9 cellular contexts compared by ENCODE assay signal in genomic region chr11:66970808-66971442, GRCh38. TPM values are rescaled to one million over a fixed set of nuclear protein-coding genes. Genes with fewer than 3 reads are reported as not detected.
DNase-seq lines count a peak whose midpoint lies in the region; ATAC-seq and TF ChIP-seq lines count a peak whose summit lies in the region.
"Had no signal": no experiment of that assay in that cellular context is flagged by ENCODE, and none has a peak within 500 bp of the region (broad histone marks: within the 10 kb centered on the region; RNA-seq: fewer than 3 reads in every experiment).

No MANE protein-coding gene starts in this region.

- H3K27me3 ChIP-seq in foreskin keratinocyte (no peaks in the 10 kb centered on the region), skeletal muscle satellite cell (ENCODE audit: control insufficient read depth, insufficient read depth, low read length) (no peaks in the 10 kb centered on the region)
- H3K27me3 ChIP-seq: SJCRH30 had no signal

- peak; percentile 98 for DNase-seq in HT1080 (ENCODE audit: low read depth)
- DNase-seq in T-helper 17 cell, result no peak
- DNase-seq in foreskin keratinocyte, result peak; percentile 96 to 98
- no peak for DNase-seq in effector CD4-positive, alpha-beta T cell
- DNase-seq: naive B cell had no signal

- peak overlapping the region; percentile 63 for H3K4me2 ChIP-seq in skeletal muscle satellite cell (ENCODE audit: low read length)

- peak overlapping the region; percentile 87 for H3K27ac ChIP-seq in foreskin keratinocyte
- H3K27ac ChIP-seq: SJCRH30 had no signal

- H3K9ac ChIP-seq in skeletal muscle satellite cell (ENCODE audit: low read depth, low read length), result peak overlapping the region; percentile 77

- ATAC-seq in T-helper 17 cell (peak; percentile 18), foreskin keratinocyte (peak; percentile 88), GM19455 (IDR thresholded peaks at IDR 0.05; ENCODE audit: unreplicated experiment) (no peak), GM19324 (IDR thresholded peaks at IDR 0.05; ENCODE audit: low FRiP score, unreplicated experiment) (no peak)

- peaks cover 5% of the 10 kb centered on the region for H3K4me1 Mint-ChIP-seq in T-helper 17 cell

- no peaks in the 10 kb centered on the region for H3K36me3 ChIP-seq in skeletal muscle satellite cell (ENCODE audit: insufficient read depth, low read length)
- H3K36me3 ChIP-seq: SJCRH30 had no signal

- H3K27me3 Mint-ChIP-seq in T-helper 17 cell, result peaks cover 31% of the 10 kb centered on the region

- TF ChIP-seq CTCF in foreskin keratinocyte (conservative IDR thresholded peaks at IDR 0.05), result no peak

- peak overlapping the region; percentile 10 for H3K4me3 ChIP-seq in skeletal muscle satellite cell (ENCODE audit: low read length)
- H3K4me3 ChIP-seq: SJCRH30 had no signal

- H3K9me3 ChIP-seq in T-helper 17 cell (ENCODE audit: control insufficient read depth, low read length, poor library complexity, severe bottlenecking) (no peaks in the 10 kb centered on the region), skeletal muscle satellite cell (replicated peaks; ENCODE audit: low read length) (no peaks in the 10 kb centered on the region)
- H3K9me3 ChIP-seq: SJCRH30 had no signal

- H3K4me1 ChIP-seq in foreskin keratinocyte (peaks cover 32% of the 10 kb centered on the region), skeletal muscle satellite cell (ENCODE audit: control insufficient read depth, insufficient read depth, low read length) (peaks cover 56% of the 10 kb centered on the region)
- H3K4me1 ChIP-seq: SJCRH30 had no signal

- H3K4me3 Mint-ChIP-seq in T-helper 17 cell, result no peak overlapping the region

- H3K36me3 Mint-ChIP-seq in T-helper 17 cell (ENCODE audit: low read depth), result peaks cover 6% of the 10 kb centered on the region

- H3K27ac Mint-ChIP-seq in T-helper 17 cell, result no peak overlapping the region

RNA-seq across cellular contexts. Expression of gene C11orf86, which starts 4.2 kb away (rescaled TPM):
- not detected in 2 replicates for total RNA-seq in HT1080 (2014; rRNA removed; shearing (Covaris generic))
- 0.14 TPM in 1 of 2 replicates, not detected in the other for polyA plus RNA-seq in HT1080 (2015; cell fraction: cytosol; rRNA removed)
- polyA plus RNA-seq in HT1080 (2015; cell fraction: nucleus; rRNA removed), result not detected in 2 replicates
- total RNA-seq in T-helper 17 cell, result not detected
- total RNA-seq in foreskin keratinocyte, result not detected in 2 replicates
- polyA plus RNA-seq in foreskin keratinocyte, result not detected in 2 replicates
- not detected in 2 replicates for total RNA-seq in skeletal muscle satellite cell (2012; rRNA removed)
- total RNA-seq: SJCRH30 had no signal

RNA-seq across cellular contexts. Expression of gene PC, which starts 12.7 kb away (rescaled TPM):
- total RNA-seq in HT1080 (2014; rRNA removed; shearing (Covaris generic)), result 9.8 and 14.9 TPM in 2 replicates
- 7.3 and 10.8 TPM in 2 replicates for polyA plus RNA-seq in HT1080 (2015; cell fraction: cytosol; rRNA removed)
- 27.7 and 30.6 TPM in 2 replicates for polyA plus RNA-seq in HT1080 (2015; cell fraction: nucleus; rRNA removed)
- total RNA-seq in T-helper 17 cell (1 to 10 TPM; 5.8 to 7.4 TPM), foreskin keratinocyte (40.2 and 41.3 TPM in 2 replicates)
- polyA plus RNA-seq in foreskin keratinocyte, result 44.9 and 46.0 TPM in 2 replicates
- total RNA-seq in skeletal muscle satellite cell (2012; rRNA removed), result 17.2 and 17.5 TPM in 2 replicates

RNA-seq across cellular contexts. Expression of gene SYT12, which starts 52.0 kb away (rescaled TPM):
- total RNA-seq in HT1080 (2014; rRNA removed; shearing (Covaris generic)), result 0.03 TPM in 1 of 2 replicates, not detected in the other
- polyA plus RNA-seq in HT1080 (2015; cell fraction: cytosol; rRNA removed), result 0.37 TPM in 1 of 2 replicates, not detected in the other
- polyA plus RNA-seq in HT1080 (2015; cell fraction: nucleus; rRNA removed), result 0.03 and 0.16 TPM in 2 replicates
- total RNA-seq in T-helper 17 cell (not detected), foreskin keratinocyte (0.10 and 0.25 TPM in 2 replicates)
- polyA plus RNA-seq in foreskin keratinocyte, result 0.09 and 0.11 TPM in 2 replicates
- 0.22 TPM in 1 of 2 replicates, not detected in the other for total RNA-seq in skeletal muscle satellite cell (2012; rRNA removed)

Comparison
In these comparisons a context has a peak if more than half of its experiments do, and no peak if none do; other contexts are left out.
1. DNase-seq: peak in HT1080 (single experiment) and foreskin keratinocyte (2 of 2); none in T-helper 17 cell (0 of 3) and effector CD4-positive, alpha-beta T cell (single experiment).
2. ATAC-seq: peak in T-helper 17 cell (single experiment) and foreskin keratinocyte (single experiment); none in GM19455 (single experiment) and GM19324 (single experiment).